In genomic region chr1:241615043-241615974, GRCh38 we compare ENCODE assay signal across 20 cellular contexts. TPM values are rescaled to one million over a fixed set of nuclear protein-coding genes. Genes with fewer than 3 reads are reported as not detected.
DNase-seq lines count a peak whose midpoint lies in the region; TF ChIP-seq lines count a peak whose summit lies in the region.
"Had no signal": no experiment of that assay in that cellular context is flagged by ENCODE, and none has a peak within 500 bp of the region (broad histone marks: within the 10 kb centered on the region; RNA-seq: fewer than 3 reads in every experiment).

No MANE protein-coding gene starts in this region.

- no peak overlapping the region for H3K23ac ChIP-seq in mesendoderm (ENCODE audit: low read length)

- H3K9me3 ChIP-seq in mammary epithelial cell (replicated peaks; ENCODE audit: insufficient read depth, low read length): no peaks in the 10 kb centered on the region
- no peaks in the 10 kb centered on the region for H3K9me3 ChIP-seq in colonic mucosa
- H3K9me3 ChIP-seq: neutrophil had no signal

- no peak overlapping the region for H2BK120ac ChIP-seq in mesendoderm (ENCODE audit: low read depth, low read length)

- H2BK5ac ChIP-seq in mesendoderm (ENCODE audit: low read length): no peak overlapping the region

- H3K9me3 Mint-ChIP-seq in MCF 10A (ENCODE audit: unreplicated experiment): no peaks in the 10 kb centered on the region
- H3K9me3 Mint-ChIP-seq: brain; CD4-positive, alpha-beta T cell; stimulated activated naive CD8-positive, alpha-beta T cell treated with anti-CD3 and anti-CD28 coated beads, Interleukin-15, amount 100 ng/mL, for 72 hours had no signal

- TF ChIP-seq CTCF in MCF 10A (IDR thresholded peaks at IDR 0.05; ENCODE audit: unreplicated experiment) (no peak), mammary epithelial cell (conservative IDR thresholded peaks at IDR 0.05 in 1 of 2, IDR thresholded peaks at IDR 0.05 in 1 of 2; ENCODE audit: extremely low read depth in 1 of 2, insufficient read depth in 1 of 2, low read depth in 1 of 2, low read length in 2 of 2) (no peak), colonic mucosa (IDR thresholded peaks at IDR 0.05) (no peak)

- H3K36me3 ChIP-seq in mammary epithelial cell (ENCODE audit: insufficient read depth, low read length): no peaks in the 10 kb centered on the region
- no peaks in the 10 kb centered on the region for H3K36me3 ChIP-seq in colonic mucosa
- no peaks in the 10 kb centered on the region for H3K36me3 ChIP-seq in mesendoderm (ENCODE audit: control insufficient read depth, insufficient read depth, low read length)
- H3K36me3 ChIP-seq: neutrophil had no signal

- H4K8ac ChIP-seq in mesendoderm (ENCODE audit: low read depth, low read length): no peak overlapping the region

- H3K4me1 ChIP-seq in mammary epithelial cell (ENCODE audit: insufficient read depth, low read length): peaks cover 28% of the 10 kb centered on the region
- peaks cover 11% of the 10 kb centered on the region for H3K4me1 ChIP-seq in colonic mucosa
- no peaks in the 10 kb centered on the region for H3K4me1 ChIP-seq in mesendoderm (ENCODE audit: control insufficient read depth, low read depth, low read length)

- intact Hi-C loops in MCF 10A (cut with micrococcal nuclease) (no loop called here), mammary epithelial cell (cut with micrococcal nuclease) (no loop called here), colonic mucosa (cut with DNase I) (loop anchor here (10.0 kb wide), 1 partner anchor 379 kb away; the partner anchor contains the start of gene MAP1LC3C)

- no peak overlapping the region for H3K4me3 Mint-ChIP-seq in MCF 10A (ENCODE audit: unreplicated experiment)
- H3K4me3 Mint-ChIP-seq: brain; CD4-positive, alpha-beta T cell; stimulated activated naive CD8-positive, alpha-beta T cell treated with anti-CD3 and anti-CD28 coated beads, Interleukin-15, amount 100 ng/mL, for 72 hours had no signal

- H2AFZ ChIP-seq in mammary epithelial cell (ENCODE audit: low read depth, low read length): no peak overlapping the region

- H3K36me3 Mint-ChIP-seq in MCF 10A (ENCODE audit: insufficient read depth, unreplicated experiment): peaks cover 24% of the 10 kb centered on the region
- H3K36me3 Mint-ChIP-seq: brain had no signal

- no peaks in the 10 kb centered on the region for H3K27me3 Mint-ChIP-seq in MCF 10A (ENCODE audit: insufficient read depth, unreplicated experiment)
- H3K27me3 Mint-ChIP-seq: brain; CD4-positive, alpha-beta T cell; stimulated activated naive CD8-positive, alpha-beta T cell treated with anti-CD3 and anti-CD28 coated beads, Interleukin-15, amount 100 ng/mL, for 72 hours had no signal

- no peak overlapping the region for H3K4ac ChIP-seq in mesendoderm (ENCODE audit: low read depth, low read length)

- BruUV-seq in MCF 10A (replicated peaks; lab: Mats Ljungman, UMichigan) (no TSS peak), mammary epithelial cell (replicated peaks; lab: Mats Ljungman, UMichigan) (no TSS peak)

- dilution Hi-C loops in mammary epithelial cell (cut with HindIII; ENCODE audit: low sequenced_read_pairs): no loop called here

- DNase-seq in MCF 10A (ENCODE audit: unreplicated experiment) (peak; percentile 74), mammary epithelial cell (no peak), colonic mucosa (peak; percentile 49), mesendoderm (peak; percentile 13), ureter (ENCODE audit: low spot score) (no peak), NCI-H1105 (lab: John Stamatoyannopoulos, UW) (no peak), ecto neural progenitor cell (ENCODE audit: low spot score) (no peak)
- DNase-seq in stimulated activated naive CD4-positive, alpha-beta T cell treated with Interleukin-2 at 50 U/mL for 16 hours (lab: John Stamatoyannopoulos, UW): no peak
- DNase-seq: CD4-positive, alpha-beta T cell; effector CD4-positive, alpha-beta T cell; foreskin melanocyte; KBM-7; NCI-H187 treated with DMSO at 0.1 percent for 48 hours; NCI-H510A treated with DMSO at 0.1 percent for 48 hours; stimulated activated naive CD8-positive, alpha-beta T cell treated with anti-CD3 and anti-CD28 coated beads, Interleukin-15, amount 100 ng/mL, for 72 hours had no signal

- H3K4me1 Mint-ChIP-seq in MCF 10A (ENCODE audit: insufficient read depth, unreplicated experiment): peaks cover 35% of the 10 kb centered on the region

- H3K27me3 ChIP-seq in mammary epithelial cell (ENCODE audit: insufficient read depth, low read length) (no peaks in the 10 kb centered on the region), colonic mucosa (no peaks in the 10 kb centered on the region), mesendoderm (ENCODE audit: insufficient read depth, low read length, poor library complexity) (no peaks in the 10 kb centered on the region)
- H3K27me3 ChIP-seq: neutrophil had no signal

- H3K79me1 ChIP-seq in mesendoderm (ENCODE audit: low read length): no peaks in the 10 kb centered on the region

- H3K56ac ChIP-seq in mesendoderm (ENCODE audit: low read length): no peak overlapping the region

- in situ Hi-C loops in mammary epithelial cell (cut with MboI; ENCODE audit: low sequenced_read_pairs in 2 of 2): loop anchor here in 1 of 2 donors (10.0 kb wide), 1 partner anchor 81 kb away; the partner anchor contains the start of gene KMO

- no peak overlapping the region for H3K4me3 ChIP-seq in mammary epithelial cell (replicated peaks in 1 of 3; ENCODE audit: insufficient read depth in 1 of 3, low read depth in 2 of 3, low read length in 3 of 3)
- H3K4me3 ChIP-seq in colonic mucosa: no peak overlapping the region
- no peak overlapping the region for H3K4me3 ChIP-seq in mesendoderm (ENCODE audit: low read length)
- H3K4me3 ChIP-seq: skin epidermis had no signal

- H3K27ac Mint-ChIP-seq in MCF 10A (ENCODE audit: low read depth, unreplicated experiment): peak overlapping the region; percentile 13
- H3K27ac Mint-ChIP-seq: brain; CD4-positive, alpha-beta T cell; stimulated activated naive CD8-positive, alpha-beta T cell treated with anti-CD3 and anti-CD28 coated beads, Interleukin-15, amount 100 ng/mL, for 72 hours had no signal

- no peak overlapping the region for H2BK15ac ChIP-seq in mesendoderm (replicated peaks; ENCODE audit: low read depth)

- no peak overlapping the region for H3K4me2 ChIP-seq in mammary epithelial cell (ENCODE audit: insufficient read depth, low read depth, low read length)
- no peak overlapping the region for H3K4me2 ChIP-seq in mesendoderm (ENCODE audit: low read length)

- 73% methylated on average over 8 of the region's 8 CpGs for WGBS in mammary epithelial cell (ENCODE audit: low coverage, missing lambda C conversion rate)
- WGBS in mesendoderm (ENCODE audit: extremely low coverage, insufficient coverage, low lambda C conversion rate): no CpG with 5 or more reads among the region's 8 CpGs

- CTCF ChIA-PET in MCF 10A (lab: Yijun Ruan, JAX) (interaction anchor here (0.5 to 7.3 kb wide), 9 partner anchors 8 to 1647 kb away, joined by 3 to 173 read pairs (median 4); no protein-coding TSS in a partner anchor), mammary epithelial cell (lab: Charles Lee; ENCODE audit: low non-redundant PET) (no interaction called here)

- H4K20me1 ChIP-seq in mammary epithelial cell (ENCODE audit: insufficient read depth, low read length): no peaks in the 10 kb centered on the region

- H3K27ac ChIP-seq in mammary epithelial cell (ENCODE audit: insufficient read depth, low read depth, low read length): no peak overlapping the region
- H3K27ac ChIP-seq in colonic mucosa: peak overlapping the region; percentile 46
- no peak overlapping the region for H3K27ac ChIP-seq in mesendoderm (ENCODE audit: low read depth, low read length)

- no peak overlapping the region for H3K9ac ChIP-seq in mammary epithelial cell (ENCODE audit: insufficient read depth, low read length)
- H3K9ac ChIP-seq in colonic mucosa (ENCODE audit: low read depth in 2 of 2, low read length in 2 of 2): peak overlapping the region in 1 of 2 donors; percentile 23
- no peak overlapping the region for H3K9ac ChIP-seq in mesendoderm (ENCODE audit: low read length)

- no peak overlapping the region for H4K5ac ChIP-seq in mesendoderm (ENCODE audit: low read length)

- H3K79me2 ChIP-seq in mammary epithelial cell (ENCODE audit: insufficient read depth, low read length) (no peaks in the 10 kb centered on the region), mesendoderm (ENCODE audit: control insufficient read depth, insufficient read depth, low read length) (no peaks in the 10 kb centered on the region)

- no peak overlapping the region for H2AK5ac ChIP-seq in mesendoderm (ENCODE audit: low read length)

- POLR2A ChIA-PET in MCF 10A (lab: Yijun Ruan, JAX): interaction anchor here (0.6 to 5.8 kb wide), 8 partner anchors 9 to 1707 kb away, joined by 3 to 53 read pairs (median 4); partner anchors contain the start of gene FH

- H3K18ac ChIP-seq in mesendoderm (ENCODE audit: low read length): no peak overlapping the region

RNA-seq across cellular contexts. Expression of gene CHML, which starts 24.9 kb away (rescaled TPM):
- 33.7 and 33.8 TPM in 2 replicates for total RNA-seq in MCF 10A (2022)
- total RNA-seq in mammary epithelial cell: 10 to 100 TPM; 15.0 to 25.3 TPM
- polyA plus RNA-seq in mammary epithelial cell: 5.9 TPM
- polyA minus RNA-seq in mammary epithelial cell: 11.3 TPM
- 10 to 100 TPM in 1 of 2 donors, 1 to 10 TPM in 1; 5.7 to 10.6 TPM for total RNA-seq in colonic mucosa
- polyA plus RNA-seq in mesendoderm (2013, experiment 1 of 2): 24.1 TPM
- polyA plus RNA-seq in mesendoderm (2013, experiment 2 of 2): 24.6 TPM
- 4.6 TPM for total RNA-seq in ureter

RNA-seq across cellular contexts. Expression of gene OPN3, which starts 24.9 kb away (rescaled TPM):
- 45.6 and 56.1 TPM in 2 replicates for total RNA-seq in MCF 10A (2022)
- total RNA-seq in mammary epithelial cell: 10 to 100 TPM; 21.3 to 36.5 TPM
- polyA plus RNA-seq in mammary epithelial cell: 28.1 TPM
- 14.9 TPM for polyA minus RNA-seq in mammary epithelial cell
- 10 to 100 TPM; 11.7 to 39.1 TPM for total RNA-seq in colonic mucosa
- polyA plus RNA-seq in mesendoderm (2013, experiment 1 of 2): 15.1 TPM
- polyA plus RNA-seq in mesendoderm (2013, experiment 2 of 2): 15.1 TPM
- 6.5 TPM for total RNA-seq in ureter

RNA-seq across cellular contexts. Expression of gene WDR64, which starts 36.8 kb away (rescaled TPM):
- not detected in 2 replicates for total RNA-seq in MCF 10A (2022)
- not detected for total RNA-seq in mammary epithelial cell
- polyA plus RNA-seq in mammary epithelial cell: not detected
- not detected for polyA minus RNA-seq in mammary epithelial cell
- not detected for total RNA-seq in colonic mucosa
- not detected for polyA plus RNA-seq in mesendoderm (2013, experiment 1 of 2)
- not detected for polyA plus RNA-seq in mesendoderm (2013, experiment 2 of 2)
- not detected for total RNA-seq in ureter
- total RNA-seq: mesenteric fat pad, OCI-LY7 had no signal

Comparison
In these comparisons a context has a peak if more than half of its experiments do, and no peak if none do; other contexts are left out.
1. DNase-seq: peak in MCF 10A (single experiment), colonic mucosa (single experiment) and mesendoderm (single experiment); none in mammary epithelial cell (single experiment), ureter (single experiment), stimulated activated naive CD4-positive, alpha-beta T cell treated with Interleukin-2 at 50 U/mL for 16 hours (single experiment), NCI-H1105 (single experiment) and ecto neural progenitor cell (single experiment).